26 cellular contexts compared by ENCODE assay signal in the genomic region with DNA sequence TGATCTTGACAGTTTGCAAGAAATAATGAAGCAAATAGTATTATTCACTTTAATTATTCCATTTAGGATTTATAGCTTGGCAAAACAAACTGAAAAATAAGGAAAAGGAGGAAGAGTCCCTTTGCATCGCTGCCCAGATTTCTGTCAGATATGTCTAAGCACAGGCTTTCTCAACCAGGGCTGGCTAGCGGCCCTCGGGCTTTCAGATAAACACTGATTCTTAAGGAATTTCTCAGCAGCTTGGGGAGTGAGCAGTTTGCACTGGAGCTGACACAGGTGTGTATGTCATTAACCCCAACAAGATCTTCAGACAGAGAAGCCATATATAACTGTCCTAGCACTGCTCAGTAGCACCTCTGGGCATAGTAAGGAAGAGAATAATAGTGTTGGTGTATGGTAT. TPM values are rescaled to one million over a fixed set of nuclear protein-coding genes. Genes with fewer than 3 reads are reported as not detected.
"Had no signal": no experiment of that assay in that cellular context is flagged by ENCODE, and none has a peak within 500 bp of the region (broad histone marks: within the 10 kb centered on the region; RNA-seq: fewer than 3 reads in every experiment).

No MANE protein-coding gene starts in this region.

- H3K36me3 ChIP-seq: brain microvascular endothelial cell, esophagus muscularis mucosa, WERI-Rb-1 had no signal

- H3K9me3 ChIP-seq: esophagus muscularis mucosa had no signal

- H3K27me3 ChIP-seq: brain microvascular endothelial cell, esophagus muscularis mucosa had no signal

- H3K27ac ChIP-seq: brain microvascular endothelial cell, esophagus muscularis mucosa, WERI-Rb-1 had no signal

- ATAC-seq: activated CD4-positive, CD25-positive, alpha-beta regulatory T cell treated with anti-CD3 and anti-CD28 coated beads, Interleukin-2, amount 50 U/mL, for 24 hours; activated CD8-positive, alpha-beta T cell treated with anti-CD3 and anti-CD28 coated beads for 36 hours; activated T-cell treated with anti-CD3 and anti-CD28 coated beads, Interleukin-2, amount 50 U/mL, for 4 hours; activated T-helper 17 cell treated with anti-CD3 and anti-CD28 coated beads, Interleukin-2, amount 50 U/mL, for 72 hours; effector memory CD8-positive, alpha-beta T cell; T-helper 17 cell had no signal

- DNase-seq: activated B cell treated with CpG ODN at 0.5 μM for 24 hours; activated CD4-positive, alpha-beta T cell treated with anti-CD3 and anti-CD28 coated beads for 48 hours; activated CD4-positive, alpha-beta T cell treated with anti-CD3 and anti-CD28 coated beads, Interleukin-2, amount 50 U/mL, for 1 hour; activated CD4-positive, alpha-beta T cell treated with anti-CD3 and anti-CD28 coated beads, Interleukin-2, amount 50 U/mL, for 48 hours; activated CD8-positive, alpha-beta memory T cell treated with anti-CD3 and anti-CD28 coated beads for 24 hours; activated CD8-positive, alpha-beta T cell treated with anti-CD3 and anti-CD28 coated beads for 36 hours; activated effector memory CD4-positive, alpha-beta T cell treated with Interleukin-2 at 50 U/mL for 16 hours; activated gamma-delta T cell treated with Interleukin-2 at 50 U/mL for 16 hours; activated naive CD4-positive, alpha-beta T cell treated with anti-CD3 and anti-CD28 coated beads, Interleukin-2, amount 50 U/mL, for 16 hours; activated naive CD4-positive, alpha-beta T cell treated with Interleukin-2 at 50 U/mL for 16 hours; activated T-cell treated with anti-CD3 and anti-CD28 coated beads, Interleukin-2, amount 50 U/mL, for 4 hours; amniotic stem cell; anterior cingulate cortex; brain microvascular endothelial cell; cortex of kidney; dermis blood vessel endothelial cell; effector CD4-positive, alpha-beta T cell; effector memory CD8-positive, alpha-beta T cell; erythroblast; T-helper 1 cell; T-helper 17 cell; T1000; WERI-Rb-1 had no signal

- H3K4me3 ChIP-seq: esophagus muscularis mucosa had no signal

RNA-seq across cellular contexts. Expression of a gene that starts 47.9 kb away (rescaled TPM):
- total RNA-seq: activated B cell treated with CpG ODN at 0.5 μM for 24 hours; activated CD8-positive, alpha-beta T cell treated with anti-CD3 and anti-CD28 coated beads for 36 hours; activated T-helper 17 cell treated with anti-CD3 and anti-CD28 coated beads, Interleukin-2, amount 50 U/mL, for 72 hours had no signal
